In the genomic region with DNA sequence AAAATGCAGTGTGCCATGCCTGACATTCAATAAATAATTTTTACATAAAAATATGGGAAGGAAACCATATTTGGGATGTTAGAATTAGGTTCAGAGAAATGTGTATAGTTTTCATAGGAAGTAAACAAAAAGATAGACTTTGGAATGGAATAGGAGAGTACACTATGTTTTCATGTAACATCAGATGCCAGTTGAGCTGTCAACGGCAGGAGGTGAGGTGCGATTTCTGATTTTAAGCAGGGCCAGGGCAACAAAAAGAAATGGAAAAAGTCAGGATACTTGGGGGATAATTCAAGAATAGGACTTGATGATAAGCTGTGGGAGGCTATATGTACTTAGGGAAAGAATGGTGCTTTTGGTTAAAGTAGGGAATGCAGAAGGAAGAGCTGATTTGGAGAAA, we compare ENCODE assay signal across 19 cellular contexts.
DNase-seq lines count a peak whose midpoint lies in the region; ATAC-seq and TF ChIP-seq lines count a peak whose summit lies in the region.
"Had no signal": no experiment of that assay in that cellular context is flagged by ENCODE, and none has a peak within 500 bp of the region (broad histone marks: within the 10 kb centered on the region; RNA-seq: fewer than 3 reads in every experiment).

No MANE protein-coding gene starts in this region.

- in situ Hi-C loops in brain microvascular endothelial cell (cut with HindIII; ENCODE audit: low pct_ligation_motif_present, low sequenced_read_pairs) = no loop called here

- TF ChIP-seq CTCF in heart left ventricle (IDR thresholded peaks at IDR 0.05) (no peak), osteoblast (IDR thresholded peaks at IDR 0.05; ENCODE audit: extremely low read depth, low read depth, low read length) (no peak), brain microvascular endothelial cell (IDR thresholded peaks at IDR 0.05; ENCODE audit: low read depth, low read length, missing control alignments) (no peak)

- no peak for TF ChIP-seq POLR2A in heart left ventricle (IDR thresholded peaks at IDR 0.05)

- H3K4me2 ChIP-seq in osteoblast (ENCODE audit: insufficient read depth, low read length) = no peak overlapping the region
- H3K4me2 ChIP-seq: BLaER1 had no signal

- intact Hi-C loops in Right ventricle myocardium superior (cut with DNase I) (no loop called here), cardiac septum (cut with DNase I) (no loop called here), heart left ventricle (cut with DNase I) (loop anchor here in 1 of 10 donors (10.0 kb wide), 1 partner anchor 59 kb away; no protein-coding TSS in a partner anchor), left ventricle myocardium superior (cut with micrococcal nuclease) (no loop called here)

- WGBS in heart left ventricle, 4 donors = 77 to 84% (median 80%) methylated on average over 2 of the region's 2 CpGs

- DNase-seq in Right ventricle myocardium superior (peak; percentile 59), cardiac septum (ENCODE audit: low spot score) (no peak), heart left ventricle (peak in 3 of 5 donors; percentile 25 to 32 (median 28)), left ventricle myocardium superior (peak; percentile 55), osteoblast (ENCODE audit: insufficient read length, low spot score, missing footprints) (no peak), NCI-H187 (lab: John Stamatoyannopoulos, UW) (no peak), brain microvascular endothelial cell (no peak)
- DNase-seq: Caco-2; CD4-positive, CD25-positive, alpha-beta regulatory T cell; CD8-positive, alpha-beta T cell; DMS79; GF-D8; GM23248; H7; HCEC 1CT had no signal

- H3K27me3 ChIP-seq in heart left ventricle (no peaks in the 10 kb centered on the region), osteoblast (ENCODE audit: insufficient read depth, low read length) (no peaks in the 10 kb centered on the region), brain microvascular endothelial cell (replicated peaks) (no peaks in the 10 kb centered on the region)
- H3K27me3 ChIP-seq: BLaER1 had no signal

- H2AFZ ChIP-seq in osteoblast (ENCODE audit: low read length) = peak overlapping the region; percentile 35
- H2AFZ ChIP-seq: GM23248 had no signal

- no peaks in the 10 kb centered on the region for H3K36me3 ChIP-seq in heart left ventricle
- no peaks in the 10 kb centered on the region for H3K36me3 ChIP-seq in osteoblast (ENCODE audit: insufficient read depth, low read length)
- H3K36me3 ChIP-seq in brain microvascular endothelial cell (replicated peaks) = no peaks in the 10 kb centered on the region
- H3K36me3 ChIP-seq: BLaER1 had no signal

- H3K27ac ChIP-seq in heart left ventricle = peak overlapping the region in 4 of 12 donors; percentile 3 to 21 (median 7)
- no peak overlapping the region for H3K27ac ChIP-seq in osteoblast (ENCODE audit: low read depth, low read length)
- no peak overlapping the region for H3K27ac ChIP-seq in brain microvascular endothelial cell
- H3K27ac ChIP-seq: 22Rv1, BLaER1, C4-2B, GM23248 had no signal

- no peaks in the 10 kb centered on the region for H4K20me1 ChIP-seq in osteoblast (ENCODE audit: insufficient read depth, low read length)
- H4K20me1 ChIP-seq: BLaER1 had no signal

- peaks cover 0 to 3% (median 0%) of the 10 kb centered on the region in 12 donors for H3K4me1 ChIP-seq in heart left ventricle
- peaks cover 14% of the 10 kb centered on the region for H3K4me1 ChIP-seq in osteoblast (ENCODE audit: insufficient read depth, low read length)
- H3K4me1 ChIP-seq: BLaER1, Caco-2 had no signal

- no peak overlapping the region for H3K4me3 ChIP-seq in heart left ventricle
- H3K4me3 ChIP-seq in osteoblast (ENCODE audit: insufficient read depth, low read length) = no peak overlapping the region
- H3K4me3 ChIP-seq in brain microvascular endothelial cell (ENCODE audit: low read depth, low read length) = no peak overlapping the region
- H3K4me3 ChIP-seq: BLaER1, GM23248 had no signal

- no peaks in the 10 kb centered on the region for H3K79me2 ChIP-seq in osteoblast (ENCODE audit: insufficient read depth, low read length)

- H3K9me3 ChIP-seq in heart left ventricle = no peaks in the 10 kb centered on the region
- H3K9me3 ChIP-seq in osteoblast (ENCODE audit: low read depth, low read length) = no peaks in the 10 kb centered on the region
- H3K9me3 ChIP-seq: BLaER1, Caco-2 had no signal

- ATAC-seq in Right ventricle myocardium superior (ENCODE audit: poor library complexity) (peak; percentile 48), heart left ventricle (peak in 3 of 4 donors; percentile 44 to 55 (median 46)), left ventricle myocardium superior (peak; percentile 39), GM18870 (IDR thresholded peaks at IDR 0.05; ENCODE audit: unreplicated experiment) (no peak)
- ATAC-seq: CD8-positive, alpha-beta T cell had no signal

Comparison
In these comparisons a context has a peak if more than half of its experiments do, and no peak if none do; other contexts are left out.
1. DNase-seq: peak in Right ventricle myocardium superior (single experiment), heart left ventricle (3 of 5) and left ventricle myocardium superior (single experiment); none in cardiac septum (single experiment), osteoblast (single experiment), NCI-H187 (0 of 2) and brain microvascular endothelial cell (single experiment).